ENCODE assay signal across 25 cellular contexts in the genomic region with DNA sequence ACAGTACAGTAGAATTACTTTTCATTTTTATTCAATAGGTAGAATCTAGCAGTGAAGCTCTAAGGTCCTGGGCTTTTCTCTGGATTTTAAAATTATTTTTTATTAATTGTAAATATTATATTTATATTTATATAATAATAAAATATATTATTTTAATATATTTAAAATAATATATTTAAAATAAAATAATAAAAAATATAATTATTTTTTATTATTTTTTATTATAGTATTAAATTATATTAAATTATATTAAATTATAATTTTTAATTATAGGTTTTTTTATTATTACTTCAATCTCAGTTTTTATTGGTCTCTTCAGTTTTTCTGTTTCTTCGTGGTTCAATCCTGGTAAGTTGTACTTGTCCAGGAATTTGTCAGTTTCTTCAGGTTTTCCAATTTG. TPM values are rescaled to one million over a fixed set of nuclear protein-coding genes. Genes with fewer than 3 reads are reported as not detected.
DNase-seq lines count a peak whose midpoint lies in the region; ATAC-seq, FAIRE-seq and TF ChIP-seq lines count a peak whose summit lies in the region.
"Had no signal": no experiment of that assay in that cellular context is flagged by ENCODE, and none has a peak within 500 bp of the region (broad histone marks: within the 10 kb centered on the region; RNA-seq: fewer than 3 reads in every experiment).

No MANE protein-coding gene starts in this region.

- no peak for ATAC-seq in activated naive CD4-positive, alpha-beta T cell treated with anti-CD3 and anti-CD28 coated beads, Interleukin-2, amount 50 U/mL, for 72 hours
- no peak for ATAC-seq in omental fat pad (ENCODE audit: low FRiP score)
- ATAC-seq: A549, GM23338 had no signal

- intact Hi-C loops in kidney (cut with DNase I): no loop called here

- peak; percentile 99 for FAIRE-seq in A204.1 (lab: Jason Lieb, UNC)
- peak; percentile 90 for FAIRE-seq in RCC 7860 (lab: Jason Lieb, UNC)
- FAIRE-seq in colon (lab: Jason Lieb, UNC): peak; percentile 98
- FAIRE-seq in kidney (lab: Jason Lieb, UNC): peak; percentile 98
- FAIRE-seq: A549, GM12891, GM18507 had no signal

- no peak overlapping the region for H3K4me3 ChIP-seq in kidney (ENCODE audit: low read length in 2 of 2)
- H3K4me3 ChIP-seq: A549; BLaER1 treated with 17β-estradiol and CSF1 and Interleukin-3, amounts not matched to agents 10 nM and 100 nM; GM23338; HAP-1 had no signal

- H3K36me3 Mint-ChIP-seq in activated naive CD4-positive, alpha-beta T cell treated with anti-CD3 and anti-CD28 coated beads, Interleukin-2, amount 50 U/mL, for 72 hours: no peaks in the 10 kb centered on the region
- H3K36me3 Mint-ChIP-seq in glutamatergic neuron (ENCODE audit: unreplicated experiment): no peaks in the 10 kb centered on the region
- H3K36me3 Mint-ChIP-seq: CD14-positive monocyte; CD8-positive, alpha-beta memory T cell had no signal

- no peaks in the 10 kb centered on the region for H3K36me3 ChIP-seq in kidney (ENCODE audit: control insufficient read depth in 1 of 2, insufficient read depth in 2 of 2, low read length in 2 of 2)
- H3K36me3 ChIP-seq: BE2C; BLaER1 treated with 17β-estradiol and CSF1 and Interleukin-3, amounts not matched to agents 10 nM and 100 nM; HAP-1 had no signal

- no peak overlapping the region for H3K27ac Mint-ChIP-seq in activated naive CD4-positive, alpha-beta T cell treated with anti-CD3 and anti-CD28 coated beads, Interleukin-2, amount 50 U/mL, for 72 hours
- no peak overlapping the region for H3K27ac Mint-ChIP-seq in glutamatergic neuron (ENCODE audit: unreplicated experiment)
- H3K27ac Mint-ChIP-seq: CD14-positive monocyte; CD4-positive, alpha-beta T cell; CD8-positive, alpha-beta memory T cell; GM23338 had no signal

- peaks cover 9 to 34% of the 10 kb centered on the region in 2 donors for H3K9me3 Mint-ChIP-seq in activated naive CD4-positive, alpha-beta T cell treated with anti-CD3 and anti-CD28 coated beads, Interleukin-2, amount 50 U/mL, for 72 hours
- no peaks in the 10 kb centered on the region for H3K9me3 Mint-ChIP-seq in glutamatergic neuron (ENCODE audit: unreplicated experiment)
- H3K9me3 Mint-ChIP-seq: CD14-positive monocyte, GM23338 had no signal

- H3K4me1 ChIP-seq in kidney (ENCODE audit: control insufficient read depth in 1 of 2, insufficient read depth in 1 of 2, low read depth in 1 of 2, low read length in 2 of 2): no peaks in the 10 kb centered on the region
- H3K4me1 ChIP-seq: A549; BE2C; BLaER1 treated with 17β-estradiol and CSF1 and Interleukin-3, amounts not matched to agents 10 nM and 100 nM; HAP-1 had no signal

- H3K4me3 Mint-ChIP-seq in glutamatergic neuron (ENCODE audit: unreplicated experiment): no peak overlapping the region
- H3K4me3 Mint-ChIP-seq: CD14-positive monocyte; CD4-positive, alpha-beta T cell; CD8-positive, alpha-beta memory T cell; GM23338 had no signal

- no peaks in the 10 kb centered on the region for H3K9me3 ChIP-seq in kidney (ENCODE audit: control insufficient read depth in 1 of 2, low read length in 2 of 2)
- H3K9me3 ChIP-seq: A549; BE2C; BLaER1 treated with 17β-estradiol and CSF1 and Interleukin-3, amounts not matched to agents 10 nM and 100 nM; HAP-1 had no signal

- no peak for TF ChIP-seq CTCF in kidney (IDR thresholded peaks at IDR 0.05; ENCODE audit: borderline replicate concordance, extremely low read depth, insufficient read depth)
- no peak for TF ChIP-seq CTCF in omental fat pad (IDR thresholded peaks at IDR 0.05)
- TF ChIP-seq CTCF in glutamatergic neuron (IDR thresholded peaks at IDR 0.05; ENCODE audit: partially characterized antibody, unreplicated experiment): no peak

- H3K27ac ChIP-seq in kidney (ENCODE audit: low read depth in 2 of 2, low read length in 2 of 2): no peak overlapping the region
- H3K27ac ChIP-seq: 22Rv1; A549; BLaER1 treated with 17β-estradiol and CSF1 and Interleukin-3, amounts not matched to agents 10 nM and 100 nM had no signal

- no peaks in the 10 kb centered on the region for H3K4me1 Mint-ChIP-seq in glutamatergic neuron (ENCODE audit: low read depth, unreplicated experiment)
- H3K4me1 Mint-ChIP-seq: CD14-positive monocyte; CD8-positive, alpha-beta memory T cell; GM23338 had no signal

- DNase-seq in RCC 7860 (ENCODE audit: low spot score): no peak
- DNase-seq in kidney: no peak
- no peak for DNase-seq in activated naive CD4-positive, alpha-beta T cell treated with anti-CD3 and anti-CD28 coated beads, Interleukin-2, amount 50 U/mL, for 72 hours (ENCODE audit: low spot score in 2 of 2)
- DNase-seq in effector CD4-positive, alpha-beta T cell: no peak
- no peak for DNase-seq in omental fat pad (ENCODE audit: low spot score)
- no peak for DNase-seq in glutamatergic neuron
- DNase-seq: ACHN; AML-193; BE2C; CD4-positive, alpha-beta T cell; CD8-positive, alpha-beta memory T cell; DMS 273 treated with DMSO at 0.1 percent for 48 hours; DMS79; EL; GF-D8 had no signal

- H3K27me3 Mint-ChIP-seq in glutamatergic neuron (ENCODE audit: unreplicated experiment): no peaks in the 10 kb centered on the region
- H3K27me3 Mint-ChIP-seq: CD4-positive, alpha-beta T cell; CD8-positive, alpha-beta memory T cell had no signal

- H3K9ac ChIP-seq in kidney (ENCODE audit: low read length in 2 of 2): no peak overlapping the region
- H3K9ac ChIP-seq: BLaER1 treated with 17β-estradiol and CSF1 and Interleukin-3, amounts not matched to agents 10 nM and 100 nM had no signal

RNA-seq across cellular contexts. Expression of a gene that starts 49.7 kb away (rescaled TPM):
- total RNA-seq in kidney: 3.0 TPM
- polyA plus RNA-seq in kidney (ENCODE audit: insufficient read depth, low read depth, low replicate concordance): 0.47 TPM
- total RNA-seq in activated naive CD4-positive, alpha-beta T cell treated with anti-CD3 and anti-CD28 coated beads, Interleukin-2, amount 50 U/mL, for 72 hours: not detected
- total RNA-seq in omental fat pad: 1 to 10 TPM in 2 of 4 donors, under 1 TPM in 2; 0.24 to 7.6 (median 0.95) TPM
- total RNA-seq in glutamatergic neuron (ENCODE audit: unreplicated experiment): 0.47 TPM
- total RNA-seq: CD4-positive, alpha-beta T cell; CD8-positive, alpha-beta memory T cell had no signal
- polyA plus RNA-seq: CD14-positive monocyte; CD8-positive, alpha-beta memory T cell had no signal
